In genomic region chr3:89049119-89049518, GRCh38 we compare ENCODE assay signal across 15 cellular contexts. TPM values are rescaled to one million over a fixed set of nuclear protein-coding genes. Genes with fewer than 3 reads are reported as not detected.
DNase-seq lines count a peak whose midpoint lies in the region; ATAC-seq and TF ChIP-seq lines count a peak whose summit lies in the region.
"Had no signal": no experiment of that assay in that cellular context is flagged by ENCODE, and none has a peak within 500 bp of the region (broad histone marks: within the 10 kb centered on the region; RNA-seq: fewer than 3 reads in every experiment).

No MANE protein-coding gene starts in this region.

- no peak overlapping the region for H3K4me3 Mint-ChIP-seq in WTC11
- H3K4me3 Mint-ChIP-seq: memory B cell; stimulated activated memory B cell treated with anti-CD40 and anti-IgM and Interleukin-4, amounts not matched to agents 10 μg/mL and 1 μg/mL and 100 μg/mL, for 72 hours had no signal

- no peak overlapping the region for H3K27ac ChIP-seq in effector memory CD4-positive, alpha-beta T cell (ENCODE audit: insufficient read depth, low read length, poor library complexity, severe bottlenecking)
- H3K27ac ChIP-seq in tibial nerve = no peak overlapping the region
- no peak overlapping the region for H3K27ac ChIP-seq in heart right ventricle
- H3K27ac ChIP-seq: ovary, Peyer's patch had no signal

- peaks cover 36% of the 10 kb centered on the region for H3K4me1 Mint-ChIP-seq in WTC11
- H3K4me1 Mint-ChIP-seq: memory B cell; stimulated activated memory B cell treated with anti-CD40 and anti-IgM and Interleukin-4, amounts not matched to agents 10 μg/mL and 1 μg/mL and 100 μg/mL, for 72 hours had no signal

- no peaks in the 10 kb centered on the region for H3K9me3 ChIP-seq in effector memory CD4-positive, alpha-beta T cell (ENCODE audit: control insufficient read depth, low read length)
- H3K9me3 ChIP-seq in tibial nerve (no peaks in the 10 kb centered on the region), heart right ventricle (no peaks in the 10 kb centered on the region)
- H3K9me3 ChIP-seq: ovary had no signal

- H3K4me3 ChIP-seq in effector memory CD4-positive, alpha-beta T cell (ENCODE audit: insufficient read depth, low read depth, low read length, poor library complexity, severe bottlenecking) = no peak overlapping the region
- H3K4me3 ChIP-seq in tibial nerve (no peak overlapping the region), heart right ventricle (no peak overlapping the region)
- H3K4me3 ChIP-seq: ovary, Peyer's patch had no signal

- POLR2A ChIA-PET in WTC11 (lab: Charles Lee) = no interaction called here

- no peaks in the 10 kb centered on the region for H3K27me3 ChIP-seq in effector memory CD4-positive, alpha-beta T cell (replicated peaks; ENCODE audit: control insufficient read depth, insufficient read depth, low read length, poor library complexity, severe bottlenecking)
- H3K27me3 ChIP-seq in tibial nerve = no peaks in the 10 kb centered on the region
- no peaks in the 10 kb centered on the region for H3K27me3 ChIP-seq in heart right ventricle
- H3K27me3 ChIP-seq: ovary, Peyer's patch had no signal

- no peaks in the 10 kb centered on the region for H3K36me3 ChIP-seq in effector memory CD4-positive, alpha-beta T cell (ENCODE audit: control insufficient read depth, insufficient read depth, low read length)
- H3K36me3 ChIP-seq in tibial nerve = no peaks in the 10 kb centered on the region
- H3K36me3 ChIP-seq in heart right ventricle = no peaks in the 10 kb centered on the region
- H3K36me3 ChIP-seq: ovary, Peyer's patch had no signal

- H3K9me3 Mint-ChIP-seq in WTC11 = peaks cover 7% of the 10 kb centered on the region
- H3K9me3 Mint-ChIP-seq: memory B cell; stimulated activated memory B cell treated with anti-CD40 and anti-IgM and Interleukin-4, amounts not matched to agents 10 μg/mL and 1 μg/mL and 100 μg/mL, for 72 hours had no signal

- no peaks in the 10 kb centered on the region for H3K4me1 ChIP-seq in effector memory CD4-positive, alpha-beta T cell (ENCODE audit: control insufficient read depth, insufficient read depth, low read length, poor library complexity, severe bottlenecking)
- H3K4me1 ChIP-seq in tibial nerve = no peaks in the 10 kb centered on the region
- no peaks in the 10 kb centered on the region for H3K4me1 ChIP-seq in heart right ventricle
- H3K4me1 ChIP-seq: Peyer's patch had no signal

- CTCF ChIA-PET in WTC11 (lab: Charles Lee) = interaction anchor here (0.7 to 0.9 kb wide), 3 partner anchors 52 to 453 kb away, joined by 3 read pairs; no protein-coding TSS in a partner anchor

- no peak for TF ChIP-seq POLR2A in tibial nerve (IDR thresholded peaks at IDR 0.05)

- no peak for TF ChIP-seq EP300 in tibial nerve (IDR thresholded peaks at IDR 0.05)

- H3K27ac Mint-ChIP-seq in WTC11 = no peak overlapping the region
- H3K27ac Mint-ChIP-seq: memory B cell; stimulated activated memory B cell treated with anti-CD40 and anti-IgM and Interleukin-4, amounts not matched to agents 10 μg/mL and 1 μg/mL and 100 μg/mL, for 72 hours had no signal

- 64 to 70% methylated on average over 2 of the region's 2 CpGs for WGBS in tibial nerve, 2 donors
- 64 to 70% methylated on average over 2 of the region's 2 CpGs for WGBS in heart right ventricle, 2 donors

- ATAC-seq in WTC11 = peak; percentile 95
- ATAC-seq in heart right ventricle = no peak
- ATAC-seq in GM21529 (IDR thresholded peaks at IDR 0.05; ENCODE audit: unreplicated experiment) = no peak
- ATAC-seq: stimulated activated memory B cell treated with anti-CD40 and anti-IgM and Interleukin-4, amounts not matched to agents 10 μg/mL and 1 μg/mL and 100 μg/mL, for 72 hours had no signal

- intact Hi-C loops in heart right ventricle (cut with DNase I) = no loop called here

- peak; percentile 20; the same call in 1 of the 2 replicates for TF ChIP-seq CTCF in WTC11 (IDR thresholded peaks at IDR 0.05)
- no peak for TF ChIP-seq CTCF in tibial nerve (IDR thresholded peaks at IDR 0.05)
- no peak for TF ChIP-seq CTCF in heart right ventricle (IDR thresholded peaks at IDR 0.05)

- H3K27me3 Mint-ChIP-seq in WTC11 (ENCODE audit: low read depth) = no peaks in the 10 kb centered on the region
- H3K27me3 Mint-ChIP-seq: memory B cell; stimulated activated memory B cell treated with anti-CD40 and anti-IgM and Interleukin-4, amounts not matched to agents 10 μg/mL and 1 μg/mL and 100 μg/mL, for 72 hours had no signal

- H3K36me3 Mint-ChIP-seq in WTC11 = peaks cover 3% of the 10 kb centered on the region; the same call in 1 of the 2 replicates
- H3K36me3 Mint-ChIP-seq: memory B cell; stimulated activated memory B cell treated with anti-CD40 and anti-IgM and Interleukin-4, amounts not matched to agents 10 μg/mL and 1 μg/mL and 100 μg/mL, for 72 hours had no signal

- DNase-seq in D341Med (ENCODE audit: low spot score) (peak; percentile 32), HK-2 (ENCODE audit: unreplicated experiment) (peak; percentile 10), WTC11 (ENCODE audit: low spot score) (peak; percentile 62), iPS-NIHi7 (ENCODE audit: extremely low spot score) (peak; percentile 61), tibial nerve (ENCODE audit: low spot score in 2 of 2) (no peak), heart right ventricle (no peak)
- no peak for DNase-seq in effector memory CD4-positive, alpha-beta T cell
- DNase-seq: foreskin melanocyte, NCI-H1930, ovary, Peyer's patch had no signal

TF ChIP-seq in WTC11, 78 proteins besides CTCF, POLR2A, EP300 and RAD21:
- no peak for TF ChIP-seq ZNF396 (CRISPR knock-in tag; IDR thresholded peaks at IDR 0.05; ENCODE audit: borderline replicate concordance)
- no peak for TF ChIP-seq EMX1 (CRISPR knock-in tag; IDR thresholded peaks at IDR 0.05)
- TF ChIP-seq ZNF138 (CRISPR knock-in tag; conservative IDR thresholded peaks at IDR 0.05) = no peak
- TF ChIP-seq OVOL2 (CRISPR knock-in tag; IDR thresholded peaks at IDR 0.05; ENCODE audit: borderline replicate concordance) = no peak

RNA-seq across cellular contexts. Expression of gene EPHA3, which starts 58.3 kb away (rescaled TPM):
- total RNA-seq in WTC11 (2021) = 0.32 to 0.74 TPM (median 0.41 TPM) in 3 replicates
- 10 to 100 TPM in 1 of 4 donors, 1 to 10 TPM in 3; 6.1 to 20.1 (median 7.9) TPM for total RNA-seq in tibial nerve
- total RNA-seq in heart right ventricle = 1 to 10 TPM; 2.9 to 7.5 (median 5.1) TPM
- polyA plus RNA-seq in heart right ventricle = 1 to 10 TPM; 1.3 to 2.1 TPM
- total RNA-seq: HT1080 had no signal

Comparison
In these comparisons a context has a peak if more than half of its experiments do, and no peak if none do; other contexts are left out.
1. DNase-seq: peak in D341Med (single experiment), HK-2 (single experiment), WTC11 (single experiment) and iPS-NIHi7 (single experiment); none in effector memory CD4-positive, alpha-beta T cell (0 of 3), tibial nerve (0 of 2) and heart right ventricle (0 of 2).